In genomic region chr22:24937114-24937513, GRCh38 we compare ENCODE assay signal across 9 cellular contexts. TPM values are rescaled to one million over a fixed set of nuclear protein-coding genes. Genes with fewer than 3 reads are reported as not detected.
DNase-seq lines count a peak whose midpoint lies in the region; ATAC-seq, FAIRE-seq and TF ChIP-seq lines count a peak whose summit lies in the region.
"Had no signal": no experiment of that assay in that cellular context is flagged by ENCODE, and none has a peak within 500 bp of the region (broad histone marks: within the 10 kb centered on the region; RNA-seq: fewer than 3 reads in every experiment).

No MANE protein-coding gene starts in this region.

- H3K27me3 Mint-ChIP-seq in activated naive CD8-positive, alpha-beta T cell treated with anti-CD3 and anti-CD28 coated beads for 36 hours: peaks cover 5% of the 10 kb centered on the region

- H3K36me3 Mint-ChIP-seq in activated naive CD8-positive, alpha-beta T cell treated with anti-CD3 and anti-CD28 coated beads for 36 hours: no peaks in the 10 kb centered on the region

- ATAC-seq in GM19455 (IDR thresholded peaks at IDR 0.05; ENCODE audit: unreplicated experiment): no peak

- no peaks in the 10 kb centered on the region for H3K4me1 Mint-ChIP-seq in activated naive CD8-positive, alpha-beta T cell treated with anti-CD3 and anti-CD28 coated beads for 36 hours

- no peaks in the 10 kb centered on the region for H3K9me3 Mint-ChIP-seq in activated naive CD8-positive, alpha-beta T cell treated with anti-CD3 and anti-CD28 coated beads for 36 hours

- no peak for DNase-seq in AG10803 (ENCODE audit: low read depth)
- DNase-seq in RPMI8226: peak; percentile 60
- peak; percentile 32 for DNase-seq in fibroblast of the aortic adventitia (ENCODE audit: low read depth)
- DNase-seq in HTR-8/SVneo (ENCODE audit: insufficient read length, low spot score): no peak
- no peak for DNase-seq in activated gamma-delta T cell treated with Interleukin-2 at 50 U/mL for 16 hours
- no peak for DNase-seq in activated naive CD8-positive, alpha-beta T cell treated with anti-CD3 and anti-CD28 coated beads for 36 hours

- peak; percentile 29 for TF ChIP-seq CTCF in AG10803 (conservative IDR thresholded peaks at IDR 0.05; ENCODE audit: low read length)
- TF ChIP-seq CTCF in GM12875 (IDR thresholded peaks at IDR 0.05; ENCODE audit: borderline replicate concordance, insufficient read depth, low read depth, low read length): peak; percentile 26; the same call in 1 of the 2 replicates
- TF ChIP-seq CTCF in fibroblast of the aortic adventitia (IDR thresholded peaks at IDR 0.05; ENCODE audit: insufficient read depth, low read length): peak; percentile 42

- H3K4me3 ChIP-seq in AG10803 (ENCODE audit: low read length) (no peak overlapping the region), GM12875 (ENCODE audit: low read depth, low read length) (no peak overlapping the region), fibroblast of the aortic adventitia (ENCODE audit: low read depth, low read length) (no peak overlapping the region)

- H3K4me3 Mint-ChIP-seq in activated naive CD8-positive, alpha-beta T cell treated with anti-CD3 and anti-CD28 coated beads for 36 hours: no peak overlapping the region

- no peak for FAIRE-seq in HTR-8/SVneo (lab: Jason Lieb, UNC)
- FAIRE-seq: endometrium had no signal

- no peak overlapping the region for H3K27ac Mint-ChIP-seq in activated naive CD8-positive, alpha-beta T cell treated with anti-CD3 and anti-CD28 coated beads for 36 hours

RNA-seq across cellular contexts. Expression of gene LHFPL7, which starts 9.4 kb away (rescaled TPM):
- total RNA-seq in fibroblast of the aortic adventitia (ENCODE audit: low replicate concordance): not detected in 2 replicates
- total RNA-seq in activated naive CD8-positive, alpha-beta T cell treated with anti-CD3 and anti-CD28 coated beads for 36 hours: not detected

RNA-seq across cellular contexts. Expression of gene KIAA1671, which starts 15.4 kb away (rescaled TPM):
- 4.6 and 10.7 TPM in 2 replicates for total RNA-seq in fibroblast of the aortic adventitia (ENCODE audit: low replicate concordance)
- total RNA-seq in activated naive CD8-positive, alpha-beta T cell treated with anti-CD3 and anti-CD28 coated beads for 36 hours: 10 to 100 TPM; 11.0 to 11.3 TPM

Comparison
In these comparisons a context has a peak if more than half of its experiments do, and no peak if none do; other contexts are left out.
1. DNase-seq: peak in RPMI8226 (single experiment) and fibroblast of the aortic adventitia (single experiment); none in AG10803 (single experiment), HTR-8/SVneo (single experiment), activated gamma-delta T cell treated with Interleukin-2 at 50 U/mL for 16 hours (single experiment) and activated naive CD8-positive, alpha-beta T cell treated with anti-CD3 and anti-CD28 coated beads for 36 hours (single experiment).
2. Peak in every context shown above with its lines, with median percentiles within 50 percentile points of each other: CTCF ChIP-seq.